In the genomic region with DNA sequence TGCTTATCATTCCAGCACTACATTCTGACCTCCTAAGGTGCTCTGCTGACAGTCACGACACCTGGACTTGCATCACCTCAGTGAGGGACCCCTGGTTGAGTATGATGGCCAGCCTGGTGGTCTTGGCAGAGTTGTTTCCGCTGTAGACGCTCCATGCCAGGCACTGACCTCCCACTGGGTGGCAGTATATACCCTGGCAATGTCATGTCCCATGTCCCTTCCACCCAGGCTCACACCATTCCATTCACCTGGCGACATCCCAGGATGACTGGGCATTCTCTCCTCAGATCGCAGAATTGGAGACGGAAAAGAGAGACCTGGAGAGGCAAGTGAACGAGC, we compare ENCODE assay signal across 7 cellular contexts. TPM values are rescaled to one million over a fixed set of nuclear protein-coding genes. Genes with fewer than 3 reads are reported as not detected.
DNase-seq lines count a peak whose midpoint lies in the region; ATAC-seq and TF ChIP-seq lines count a peak whose summit lies in the region.

No MANE protein-coding gene starts in this region.

- H3K27me3 ChIP-seq in Loucy (ENCODE audit: insufficient read depth, low read length, poor library complexity, severe bottlenecking) (peaks cover 4% of the 10 kb centered on the region), upper lobe of left lung (no peaks in the 10 kb centered on the region)

- no peak for ATAC-seq in upper lobe of left lung (ENCODE audit: low FRiP score in 2 of 2)

- no peak overlapping the region for H3K9ac ChIP-seq in Loucy (ENCODE audit: low read depth, low read length, poor library complexity, severe bottlenecking)

- intact Hi-C loops in posterior vena cava (cut with DNase I), result no loop called here

- H3K4me1 ChIP-seq in Loucy (ENCODE audit: insufficient read depth, low read length, poor library complexity, severe bottlenecking), result no peaks in the 10 kb centered on the region
- peaks cover 0 to 14% (median 2%) of the 10 kb centered on the region in 4 donors for H3K4me1 ChIP-seq in upper lobe of left lung

- no peak for TF ChIP-seq EP300 in upper lobe of left lung (IDR thresholded peaks at IDR 0.05)

- no peaks in the 10 kb centered on the region for H3K9me2 ChIP-seq in Loucy (replicated peaks; ENCODE audit: low read depth, low read length)

- TF ChIP-seq CTCF in GM12864 (IDR thresholded peaks at IDR 0.05; ENCODE audit: low read depth, low read length, missing control alignments) (peak; percentile 83), Loucy (conservative IDR thresholded peaks at IDR 0.05; ENCODE audit: low read length) (peak; percentile 85), upper lobe of left lung (IDR thresholded peaks at IDR 0.05) (peak in 5 of 6 experiments; percentile 22 to 38 (median 28))

- no peaks in the 10 kb centered on the region for H3K79me2 ChIP-seq in Loucy (ENCODE audit: insufficient read depth, low read length)

- H2AFZ ChIP-seq in Loucy (ENCODE audit: low read length), result no peak overlapping the region

- no peaks in the 10 kb centered on the region for H3K9me3 ChIP-seq in Loucy (ENCODE audit: insufficient read depth, low read depth, low read length)
- no peaks in the 10 kb centered on the region for H3K9me3 ChIP-seq in upper lobe of left lung

- H3K36me3 ChIP-seq in Loucy (ENCODE audit: insufficient read depth, low read length) (peaks cover 22% of the 10 kb centered on the region; the same call in 1 of the 2 replicates), upper lobe of left lung (peaks cover 9 to 51% (median 31%) of the 10 kb centered on the region in 4 donors)

- no peaks in the 10 kb centered on the region for H4K20me1 ChIP-seq in Loucy (ENCODE audit: insufficient read depth, low read length, poor library complexity, severe bottlenecking)

- H3K27ac ChIP-seq in upper lobe of left lung, result no peak overlapping the region

- WGBS in upper lobe of left lung, 2 donors, result 84 to 99% methylated on average over 6 to 7 of the region's 7 CpGs

- no peaks in the 10 kb centered on the region for H3F3A ChIP-seq in Loucy (ENCODE audit: low read depth)

- H3K4me3 ChIP-seq in GM12864 (ENCODE audit: low read depth, low read length), result no peak overlapping the region
- H3K4me3 ChIP-seq in Loucy (ENCODE audit: low read length, poor library complexity, severe bottlenecking), result no peak overlapping the region
- H3K4me3 ChIP-seq in upper lobe of left lung, result no peak overlapping the region

- DNase-seq in GM12864 (ENCODE audit: low read depth) (no peak), activated T-cell treated with anti-CD3 and anti-CD28 coated beads for 24 hours (ENCODE audit: low read depth) (peak; percentile 23), iPS DF 19.7 (ENCODE audit: low read depth, low spot score) (peak; percentile 20), upper lobe of left lung (no peak), CD1c-positive myeloid dendritic cell (ENCODE audit: extremely low spot score) (no peak), posterior vena cava (ENCODE audit: low spot score) (no peak)

- TF ChIP-seq POLR2A in upper lobe of left lung (IDR thresholded peaks at IDR 0.05), result no peak

- no peak overlapping the region for H3K4me2 ChIP-seq in Loucy (ENCODE audit: low read depth, low read length, poor library complexity, severe bottlenecking)

RNA-seq across cellular contexts. Expression of a gene that starts 5.0 kb away (rescaled TPM):
- total RNA-seq in upper lobe of left lung, result 10 to 100 TPM; 12.3 to 41.9 (median 23.4) TPM
- 1 to 10 TPM; 2.1 to 3.9 TPM for total RNA-seq in posterior vena cava

RNA-seq across cellular contexts. Expression of a gene that starts 7.7 kb away (rescaled TPM):
- 10 to 100 TPM; 12.0 to 54.5 (median 17.5) TPM for total RNA-seq in upper lobe of left lung
- total RNA-seq in posterior vena cava, result 10 to 100 TPM; 11.3 to 13.9 TPM

RNA-seq across cellular contexts. Expression of a gene that starts 34.0 kb away (rescaled TPM):
- total RNA-seq in upper lobe of left lung (10 to 100 TPM; 28.3 to 56.2 (median 40.3) TPM), posterior vena cava (10 to 100 TPM; 35.7 to 40.0 TPM)

RNA-seq across cellular contexts. Expression of a gene that starts 47.2 kb away (rescaled TPM):
- total RNA-seq in upper lobe of left lung (100 to 1,000 TPM in 2 of 6 donors, 10 to 100 TPM in 4; 59.9 to 131 (median 75.1) TPM), posterior vena cava (10 to 100 TPM; 43.6 to 49.6 TPM)

Comparison
In these comparisons a context has a peak if more than half of its experiments do, and no peak if none do; other contexts are left out.
1. DNase-seq: peak in activated T-cell treated with anti-CD3 and anti-CD28 coated beads for 24 hours (single experiment) and iPS DF 19.7 (single experiment); none in GM12864 (single experiment), upper lobe of left lung (0 of 2), CD1c-positive myeloid dendritic cell (single experiment) and posterior vena cava (single experiment).
2. CTCF ChIP-seq: peak in every context shown above with its lines; median percentile 85 in Loucy; 83 in GM12864; 28 in upper lobe of left lung.